2 cellular contexts compared by ENCODE assay signal in the genomic region with DNA sequence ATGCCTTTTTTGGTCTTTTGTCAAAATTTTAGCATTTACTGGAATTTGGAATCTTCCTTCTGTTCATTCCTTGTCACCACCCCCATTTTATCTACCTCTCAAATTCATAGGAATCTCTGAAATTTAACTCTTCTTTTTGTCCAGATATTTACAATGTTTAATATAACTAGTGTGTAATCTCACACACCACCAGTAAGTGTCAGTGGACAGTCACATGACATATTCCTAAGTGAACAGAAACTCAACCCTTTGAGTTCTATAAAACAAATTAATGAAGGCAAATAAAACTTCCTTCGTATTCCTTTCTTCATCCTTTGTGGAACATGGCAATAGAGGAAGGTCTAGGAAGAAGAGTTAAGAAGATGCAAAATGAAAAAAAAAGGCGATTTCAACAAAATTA.
TF ChIP-seq lines count a peak whose summit lies in the region.

No MANE protein-coding gene starts in this region.

TF ChIP-seq in IMR-90, 13 proteins besides CTCF, POLR2A, EP300 and RAD21:
- no peak for TF ChIP-seq BHLHE40 (IDR thresholded peaks at IDR 0.05; ENCODE audit: low read depth, low read length)
- TF ChIP-seq MAFK (IDR thresholded peaks at IDR 0.05; ENCODE audit: low read depth, low read length), result no peak
- TF ChIP-seq RCOR1 (IDR thresholded peaks at IDR 0.05; ENCODE audit: insufficient replicate concordance, low read length), result no peak
- no peak for TF ChIP-seq FOS (IDR thresholded peaks at IDR 0.05; ENCODE audit: low read depth, low read length)
- TF ChIP-seq MXI1 (IDR thresholded peaks at IDR 0.05; ENCODE audit: borderline replicate concordance, low read depth, low read length), result no peak
- peak; percentile 8; the same call in 1 of the 2 replicates for TF ChIP-seq SMC3 (IDR thresholded peaks at IDR 0.05; ENCODE audit: low read depth, low read length)
- no peak for TF ChIP-seq ELK1 (IDR thresholded peaks at IDR 0.05; ENCODE audit: borderline replicate concordance, low read depth, low read length)
- TF ChIP-seq MAZ (IDR thresholded peaks at IDR 0.05; ENCODE audit: borderline replicate concordance, low read depth, low read length), result no peak
- TF ChIP-seq CEBPB (IDR thresholded peaks at IDR 0.05; ENCODE audit: low read depth, low read length), result no peak

TF ChIP-seq in K562, 482 proteins besides CTCF, POLR2A, EP300 and RAD21:
- TF ChIP-seq SIX5 (IDR thresholded peaks at IDR 0.05; ENCODE audit: borderline replicate concordance in 1 of 2, insufficient read depth in 1 of 2, low read depth in 1 of 2, low read length in 2 of 2), result no peak
- no peak for TF ChIP-seq TAF1 (IDR thresholded peaks at IDR 0.05; ENCODE audit: control insufficient read depth, extremely low read depth, insufficient read depth, low read length, severe bottlenecking)
- no peak for TF ChIP-seq MYBL2 (IDR thresholded peaks at IDR 0.05; ENCODE audit: low read depth)
- TF ChIP-seq MYBL2 (CRISPR knock-in tag; IDR thresholded peaks at IDR 0.05; ENCODE audit: borderline replicate concordance), result no peak
- TF ChIP-seq MLLT1 (IDR thresholded peaks at IDR 0.05), result no peak
- no peak for TF ChIP-seq SIRT6 (IDR thresholded peaks at IDR 0.05; ENCODE audit: low read depth, low read length)
- TF ChIP-seq RBM14 (IDR thresholded peaks at IDR 0.05; ENCODE audit: borderline replicate concordance, insufficient read depth, low read depth, low read length), result no peak
- peak; percentile 71; the same call in 1 of the 2 replicates for TF ChIP-seq TOE1 (IDR thresholded peaks at IDR 0.05; ENCODE audit: borderline replicate concordance)
- no peak for TF ChIP-seq TOE1 (CRISPR knock-in tag; IDR thresholded peaks at IDR 0.05; ENCODE audit: borderline replicate concordance, low read depth)
- TF ChIP-seq CGGBP1 (CRISPR knock-in tag; IDR thresholded peaks at IDR 0.05), result no peak
- TF ChIP-seq U2AF1 (optimal IDR thresholded peaks at IDR 0.05; ENCODE audit: low read depth, low read length), result no peak
- TF ChIP-seq ZNF57 (CRISPR knock-in tag; IDR thresholded peaks at IDR 0.05), result no peak
- TF ChIP-seq NR0B1 (IDR thresholded peaks at IDR 0.05; ENCODE audit: partially characterized antibody), result no peak
- TF ChIP-seq, protein P1, sequence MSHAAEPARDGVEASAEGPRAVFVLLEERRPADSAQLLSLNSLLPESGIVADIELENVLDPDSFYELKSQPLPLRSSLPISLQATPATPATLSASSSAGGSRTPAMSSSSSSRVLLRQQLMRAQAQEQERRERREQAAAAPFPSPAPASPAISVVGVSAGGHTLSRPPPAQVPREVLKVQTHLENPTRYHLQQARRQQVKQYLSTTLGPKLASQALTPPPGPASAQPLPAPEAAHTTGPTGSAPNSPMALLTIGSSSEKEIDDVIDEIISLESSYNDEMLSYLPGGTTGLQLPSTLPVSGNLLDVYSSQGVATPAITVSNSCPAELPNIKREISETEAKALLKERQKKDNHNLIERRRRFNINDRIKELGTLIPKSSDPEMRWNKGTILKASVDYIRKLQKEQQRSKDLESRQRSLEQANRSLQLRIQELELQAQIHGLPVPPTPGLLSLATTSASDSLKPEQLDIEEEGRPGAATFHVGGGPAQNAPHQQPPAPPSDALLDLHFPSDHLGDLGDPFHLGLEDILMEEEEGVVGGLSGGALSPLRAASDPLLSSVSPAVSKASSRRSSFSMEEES (CRISPR knock-in tag; IDR thresholded peaks at IDR 0.05), result peak; percentile 90
- 0 out of 2 replicates have a peak, but pooled peaks have one; percentile 39 for TF ChIP-seq ZNF764 (CRISPR knock-in tag; IDR thresholded peaks at IDR 0.05; ENCODE audit: low read depth)
- peak; percentile 38; the same call in 1 of the 2 replicates for TF ChIP-seq RAD51 (IDR thresholded peaks at IDR 0.05; ENCODE audit: borderline replicate concordance, low read depth)
- no peak for TF ChIP-seq ERF (CRISPR knock-in tag; IDR thresholded peaks at IDR 0.05)
